Comparison of ENCODE assay signal across 1 cellular context in the genomic region with DNA sequence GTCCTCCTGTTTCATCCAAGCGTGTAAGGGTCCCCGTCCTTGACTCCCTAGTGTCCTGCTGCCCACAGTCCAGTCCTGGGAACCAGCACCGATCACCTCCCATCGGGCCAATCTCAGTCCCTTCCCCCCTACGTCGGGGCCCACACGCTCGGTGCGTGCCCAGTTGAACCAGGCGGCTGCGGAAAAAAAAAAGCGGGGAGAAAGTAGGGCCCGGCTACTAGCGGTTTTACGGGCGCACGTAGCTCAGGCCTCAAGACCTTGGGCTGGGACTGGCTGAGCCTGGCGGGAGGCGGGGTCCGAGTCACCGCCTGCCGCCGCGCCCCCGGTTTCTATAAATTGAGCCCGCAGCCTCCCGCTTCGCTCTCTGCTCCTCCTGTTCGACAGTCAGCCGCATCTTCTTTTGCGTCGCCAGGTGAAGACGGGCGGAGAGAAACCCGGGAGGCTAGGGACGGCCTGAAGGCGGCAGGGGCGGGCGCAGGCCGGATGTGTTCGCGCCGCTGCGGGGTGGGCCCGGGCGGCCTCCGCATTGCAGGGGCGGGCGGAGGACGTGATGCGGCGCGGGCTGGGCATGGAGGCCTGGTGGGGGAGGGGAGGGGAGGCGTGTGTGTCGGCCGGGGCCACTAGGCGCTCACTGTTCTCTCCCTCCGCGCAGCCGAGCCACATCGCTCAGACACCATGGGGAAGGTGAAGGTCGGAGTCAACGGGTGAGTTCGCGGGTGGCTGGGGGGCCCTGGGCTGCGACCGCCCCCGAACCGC.
TF ChIP-seq lines count a peak whose summit lies in the region.

Gene GAPDH (plus strand): TSS at position 360 of the 756 bp plus-strand sequence. CDS start 316 bp downstream, at position 676.

TF ChIP-seq in K562, 482 proteins besides CTCF, POLR2A, EP300 and RAD21 (continued from another document and continues in another):
- TF ChIP-seq ZBTB1 (CRISPR knock-in tag; IDR thresholded peaks at IDR 0.05; ENCODE audit: borderline replicate concordance, low read depth): peak; percentile 52; the same call in 1 of the 2 replicates
- TF ChIP-seq, protein P1, sequence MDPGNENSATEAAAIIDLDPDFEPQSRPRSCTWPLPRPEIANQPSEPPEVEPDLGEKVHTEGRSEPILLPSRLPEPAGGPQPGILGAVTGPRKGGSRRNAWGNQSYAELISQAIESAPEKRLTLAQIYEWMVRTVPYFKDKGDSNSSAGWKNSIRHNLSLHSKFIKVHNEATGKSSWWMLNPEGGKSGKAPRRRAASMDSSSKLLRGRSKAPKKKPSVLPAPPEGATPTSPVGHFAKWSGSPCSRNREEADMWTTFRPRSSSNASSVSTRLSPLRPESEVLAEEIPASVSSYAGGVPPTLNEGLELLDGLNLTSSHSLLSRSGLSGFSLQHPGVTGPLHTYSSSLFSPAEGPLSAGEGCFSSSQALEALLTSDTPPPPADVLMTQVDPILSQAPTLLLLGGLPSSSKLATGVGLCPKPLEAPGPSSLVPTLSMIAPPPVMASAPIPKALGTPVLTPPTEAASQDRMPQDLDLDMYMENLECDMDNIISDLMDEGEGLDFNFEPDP (CRISPR knock-in tag; IDR thresholded peaks at IDR 0.05): no peak
- TF ChIP-seq NFXL1 (CRISPR knock-in tag; IDR thresholded peaks at IDR 0.05): no peak
- TF ChIP-seq, protein P2, sequence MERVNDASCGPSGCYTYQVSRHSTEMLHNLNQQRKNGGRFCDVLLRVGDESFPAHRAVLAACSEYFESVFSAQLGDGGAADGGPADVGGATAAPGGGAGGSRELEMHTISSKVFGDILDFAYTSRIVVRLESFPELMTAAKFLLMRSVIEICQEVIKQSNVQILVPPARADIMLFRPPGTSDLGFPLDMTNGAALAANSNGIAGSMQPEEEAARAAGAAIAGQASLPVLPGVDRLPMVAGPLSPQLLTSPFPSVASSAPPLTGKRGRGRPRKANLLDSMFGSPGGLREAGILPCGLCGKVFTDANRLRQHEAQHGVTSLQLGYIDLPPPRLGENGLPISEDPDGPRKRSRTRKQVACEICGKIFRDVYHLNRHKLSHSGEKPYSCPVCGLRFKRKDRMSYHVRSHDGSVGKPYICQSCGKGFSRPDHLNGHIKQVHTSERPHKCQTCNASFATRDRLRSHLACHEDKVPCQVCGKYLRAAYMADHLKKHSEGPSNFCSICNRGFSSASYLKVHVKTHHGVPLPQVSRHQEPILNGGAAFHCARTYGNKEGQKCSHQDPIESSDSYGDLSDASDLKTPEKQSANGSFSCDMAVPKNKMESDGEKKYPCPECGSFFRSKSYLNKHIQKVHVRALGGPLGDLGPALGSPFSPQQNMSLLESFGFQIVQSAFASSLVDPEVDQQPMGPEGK (CRISPR knock-in tag; IDR thresholded peaks at IDR 0.05; ENCODE audit: borderline replicate concordance): no peak
- TF ChIP-seq HMG20A (CRISPR knock-in tag; conservative IDR thresholded peaks at IDR 0.05): no peak
- no peak for TF ChIP-seq PHB (CRISPR knock-in tag; IDR thresholded peaks at IDR 0.05)
- TF ChIP-seq GABPB1 (CRISPR knock-in tag; IDR thresholded peaks at IDR 0.05): peak; percentile 16
- no peak for TF ChIP-seq GATAD2A (IDR thresholded peaks at IDR 0.05)
- TF ChIP-seq, protein P3, sequence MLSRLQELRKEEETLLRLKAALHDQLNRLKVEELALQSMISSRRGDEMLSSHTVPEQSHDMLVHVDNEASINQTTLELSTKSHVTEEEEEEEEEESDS (CRISPR knock-in tag; IDR thresholded peaks at IDR 0.05): no peak
- TF ChIP-seq CBX8 (IDR thresholded peaks at IDR 0.05; ENCODE audit: borderline replicate concordance, extremely low read depth, low read depth, low read length, poor library complexity, severe bottlenecking): no peak
- TF ChIP-seq CC2D1A (IDR thresholded peaks at IDR 0.05): no peak
- TF ChIP-seq ZNF197 (CRISPR knock-in tag; IDR thresholded peaks at IDR 0.05; ENCODE audit: low read depth): no peak
- TF ChIP-seq IRF2 (CRISPR knock-in tag; IDR thresholded peaks at IDR 0.05): no peak
- no peak for TF ChIP-seq NFRKB (IDR thresholded peaks at IDR 0.05; ENCODE audit: low read depth)
- no peak for TF ChIP-seq ILF3 (IDR thresholded peaks at IDR 0.05; ENCODE audit: borderline replicate concordance)
- no peak for TF ChIP-seq CSDE1 (IDR thresholded peaks at IDR 0.05)
- TF ChIP-seq ZNF407 (IDR thresholded peaks at IDR 0.05; ENCODE audit: low read depth): no peak
- no peak for TF ChIP-seq ZNF449 (CRISPR knock-in tag; IDR thresholded peaks at IDR 0.05)
- TF ChIP-seq ZNF668 (CRISPR knock-in tag; IDR thresholded peaks at IDR 0.05): no peak
- TF ChIP-seq, protein P4, sequence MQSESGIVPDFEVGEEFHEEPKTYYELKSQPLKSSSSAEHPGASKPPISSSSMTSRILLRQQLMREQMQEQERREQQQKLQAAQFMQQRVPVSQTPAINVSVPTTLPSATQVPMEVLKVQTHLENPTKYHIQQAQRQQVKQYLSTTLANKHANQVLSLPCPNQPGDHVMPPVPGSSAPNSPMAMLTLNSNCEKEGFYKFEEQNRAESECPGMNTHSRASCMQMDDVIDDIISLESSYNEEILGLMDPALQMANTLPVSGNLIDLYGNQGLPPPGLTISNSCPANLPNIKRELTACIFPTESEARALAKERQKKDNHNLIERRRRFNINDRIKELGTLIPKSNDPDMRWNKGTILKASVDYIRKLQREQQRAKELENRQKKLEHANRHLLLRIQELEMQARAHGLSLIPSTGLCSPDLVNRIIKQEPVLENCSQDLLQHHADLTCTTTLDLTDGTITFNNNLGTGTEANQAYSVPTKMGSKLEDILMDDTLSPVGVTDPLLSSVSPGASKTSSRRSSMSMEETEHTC (IDR thresholded peaks at IDR 0.05): no peak
- no peak for TF ChIP-seq ESRRA (IDR thresholded peaks at IDR 0.05; ENCODE audit: borderline replicate concordance, low read depth)
- TF ChIP-seq FOXA3 (CRISPR knock-in tag; conservative IDR thresholded peaks at IDR 0.05 in 1 of 2, IDR thresholded peaks at IDR 0.05 in 1 of 2): peak in 1 of 2 experiments; percentile 87; a peak in 2 of 4 replicates
- no peak for TF ChIP-seq STAG1 (CRISPR knock-in tag; IDR thresholded peaks at IDR 0.05; ENCODE audit: borderline replicate concordance)
- 0 out of 4 replicates have a peak, but pooled peaks of 1 of the 2 experiments have one; percentile 19 for TF ChIP-seq SRF (CRISPR knock-in tag; IDR thresholded peaks at IDR 0.05)
- no peak for TF ChIP-seq MLX (CRISPR knock-in tag; conservative IDR thresholded peaks at IDR 0.05)
- TF ChIP-seq HDGF (IDR thresholded peaks at IDR 0.05): no peak
- TF ChIP-seq SETDB1 (IDR thresholded peaks at IDR 0.05; ENCODE audit: low read length): no peak
- peak; percentile 40; the same call in 1 of the 2 replicates for TF ChIP-seq RNF2 (IDR thresholded peaks at IDR 0.05)
- TF ChIP-seq ZNF707 (CRISPR knock-in tag; conservative IDR thresholded peaks at IDR 0.05): no peak
- no peak for TF ChIP-seq ZNF518B (CRISPR knock-in tag; IDR thresholded peaks at IDR 0.05)
- TF ChIP-seq ZNF165 (CRISPR knock-in tag; IDR thresholded peaks at IDR 0.05; ENCODE audit: borderline replicate concordance): no peak
- TF ChIP-seq ZNF146 (CRISPR knock-in tag; IDR thresholded peaks at IDR 0.05; ENCODE audit: unreplicated experiment): no peak
- no peak for TF ChIP-seq ADNP (tag; IDR thresholded peaks at IDR 0.05)
- TF ChIP-seq ZNF699 (CRISPR knock-in tag; IDR thresholded peaks at IDR 0.05; ENCODE audit: insufficient replicate concordance): no peak
- peak; percentile 80 for TF ChIP-seq SMAD1 (IDR thresholded peaks at IDR 0.05; ENCODE audit: low read depth, low read length, partially characterized antibody)
- peak; percentile 43; the same call in 1 of the 2 replicates for TF ChIP-seq TRIM28 (IDR thresholded peaks at IDR 0.05)
- no peak for TF ChIP-seq NFE2L1 (tag; IDR thresholded peaks at IDR 0.05; ENCODE audit: borderline replicate concordance, low read depth)
- TF ChIP-seq U2AF2 (optimal IDR thresholded peaks at IDR 0.05; ENCODE audit: low read depth, low read length): no peak
- no peak for TF ChIP-seq HEY1 (CRISPR knock-in tag; IDR thresholded peaks at IDR 0.05; ENCODE audit: borderline replicate concordance)
